9 cellular contexts compared by ENCODE assay signal in genomic region chr10:102226542-102226870, GRCh38. TPM values are rescaled to one million over a fixed set of nuclear protein-coding genes. Genes with fewer than 3 reads are reported as not detected.
A peak's percentile ranks its signal among the peaks of the same experiment; 100 is the strongest.
DNase-seq lines count a peak whose midpoint lies in the region; ATAC-seq, FAIRE-seq and TF ChIP-seq lines count a peak whose summit lies in the region.
"Had no signal": no experiment of that assay in that cellular context is flagged by ENCODE, and none has a peak within 500 bp of the region (broad histone marks: within the 10 kb centered on the region; RNA-seq: fewer than 3 reads in every experiment).

No MANE protein-coding gene starts in this region.

- ATAC-seq in stimulated activated effector memory CD8-positive, alpha-beta T cell treated with anti-CD3 and anti-CD28 coated beads, Interleukin-12 subunit alpha, Interleukin-12 subunit beta, amount 100 ng/mL, for 72 hours = no peak
- ATAC-seq in GM18907 (IDR thresholded peaks at IDR 0.05; ENCODE audit: unreplicated experiment) = no peak

- H3K27me3 Mint-ChIP-seq in T-helper 1 cell treated with Interleukin-12 subunit alpha and Interleukin-12 subunit beta and Interleukin-4 antibody, amounts not matched to agents 30 μg/mL and 1 μg/mL, for 36 hours (ENCODE audit: low read depth) = peaks cover 54% of the 10 kb centered on the region
- peaks cover 40% of the 10 kb centered on the region for H3K27me3 Mint-ChIP-seq in activated CD4-positive, alpha-beta memory T cell treated with anti-CD3 and anti-CD28 coated beads for 36 hours
- peaks cover 28% of the 10 kb centered on the region for H3K27me3 Mint-ChIP-seq in glutamatergic neuron (ENCODE audit: unreplicated experiment)

- TF ChIP-seq CTCF in glutamatergic neuron (IDR thresholded peaks at IDR 0.05; ENCODE audit: partially characterized antibody, unreplicated experiment) = no peak
- TF ChIP-seq CTCF in D721Med (IDR thresholded peaks at IDR 0.05; ENCODE audit: insufficient read depth, missing control alignments) = no peak

- H3K4me1 Mint-ChIP-seq in T-helper 1 cell treated with Interleukin-12 subunit alpha and Interleukin-12 subunit beta and Interleukin-4 antibody, amounts not matched to agents 30 μg/mL and 1 μg/mL, for 36 hours (ENCODE audit: low read depth) = peaks cover 19% of the 10 kb centered on the region
- peaks cover 13% of the 10 kb centered on the region for H3K4me1 Mint-ChIP-seq in activated CD4-positive, alpha-beta memory T cell treated with anti-CD3 and anti-CD28 coated beads for 36 hours (ENCODE audit: low read depth)
- H3K4me1 Mint-ChIP-seq in glutamatergic neuron (ENCODE audit: low read depth, unreplicated experiment) = no peaks in the 10 kb centered on the region
- H3K4me1 Mint-ChIP-seq in stimulated activated effector memory CD8-positive, alpha-beta T cell treated with anti-CD3 and anti-CD28 coated beads, Interleukin-12 subunit alpha, Interleukin-12 subunit beta, amount 100 ng/mL, for 72 hours = peaks cover 41% of the 10 kb centered on the region

- POLR2A ChIA-PET in activated CD4-positive, alpha-beta memory T cell treated with anti-CD3 and anti-CD28 coated beads for 36 hours (lab: Charles Lee) = interaction anchor here (2.0 kb wide), 1 partner anchor 167 kb away, joined by 7 read pairs; no protein-coding TSS in a partner anchor

- CTCF ChIA-PET in activated CD4-positive, alpha-beta memory T cell treated with anti-CD3 and anti-CD28 coated beads for 36 hours (lab: Charles Lee) = interaction anchor here (0.6 to 19.9 kb wide), 13 partner anchors 8 to 253 kb away, joined by 3 to 1053 read pairs (median 3); partner anchors contain the start of genes GBF1 and NFKB2

- H3K4me3 Mint-ChIP-seq in T-helper 1 cell treated with Interleukin-12 subunit alpha and Interleukin-12 subunit beta and Interleukin-4 antibody, amounts not matched to agents 30 μg/mL and 1 μg/mL, for 36 hours = peak overlapping the region; percentile 79
- peak overlapping the region; percentile 47 for H3K4me3 Mint-ChIP-seq in activated CD4-positive, alpha-beta memory T cell treated with anti-CD3 and anti-CD28 coated beads for 36 hours
- peak overlapping the region; percentile 78 for H3K4me3 Mint-ChIP-seq in glutamatergic neuron (ENCODE audit: unreplicated experiment)
- H3K4me3 Mint-ChIP-seq in stimulated activated effector memory CD8-positive, alpha-beta T cell treated with anti-CD3 and anti-CD28 coated beads, Interleukin-12 subunit alpha, Interleukin-12 subunit beta, amount 100 ng/mL, for 72 hours = peak overlapping the region; percentile 63

- no peaks in the 10 kb centered on the region for H3K36me3 Mint-ChIP-seq in T-helper 1 cell treated with Interleukin-12 subunit alpha and Interleukin-12 subunit beta and Interleukin-4 antibody, amounts not matched to agents 30 μg/mL and 1 μg/mL, for 36 hours (ENCODE audit: low read depth)
- H3K36me3 Mint-ChIP-seq in activated CD4-positive, alpha-beta memory T cell treated with anti-CD3 and anti-CD28 coated beads for 36 hours = no peaks in the 10 kb centered on the region
- H3K36me3 Mint-ChIP-seq in glutamatergic neuron (ENCODE audit: unreplicated experiment) = no peaks in the 10 kb centered on the region
- H3K36me3 Mint-ChIP-seq in stimulated activated effector memory CD8-positive, alpha-beta T cell treated with anti-CD3 and anti-CD28 coated beads, Interleukin-12 subunit alpha, Interleukin-12 subunit beta, amount 100 ng/mL, for 72 hours = no peaks in the 10 kb centered on the region

- no peak for FAIRE-seq in D721Med (lab: Jason Lieb, UNC)
- FAIRE-seq: A204.1 had no signal

- no peak overlapping the region for H3K27ac Mint-ChIP-seq in T-helper 1 cell treated with Interleukin-12 subunit alpha and Interleukin-12 subunit beta and Interleukin-4 antibody, amounts not matched to agents 30 μg/mL and 1 μg/mL, for 36 hours
- no peak overlapping the region for H3K27ac Mint-ChIP-seq in activated CD4-positive, alpha-beta memory T cell treated with anti-CD3 and anti-CD28 coated beads for 36 hours
- H3K27ac Mint-ChIP-seq in glutamatergic neuron (ENCODE audit: unreplicated experiment) = no peak overlapping the region
- no peak overlapping the region for H3K27ac Mint-ChIP-seq in stimulated activated effector memory CD8-positive, alpha-beta T cell treated with anti-CD3 and anti-CD28 coated beads, Interleukin-12 subunit alpha, Interleukin-12 subunit beta, amount 100 ng/mL, for 72 hours

- no peaks in the 10 kb centered on the region for H3K9me3 Mint-ChIP-seq in T-helper 1 cell treated with Interleukin-12 subunit alpha and Interleukin-12 subunit beta and Interleukin-4 antibody, amounts not matched to agents 30 μg/mL and 1 μg/mL, for 36 hours
- H3K9me3 Mint-ChIP-seq in activated CD4-positive, alpha-beta memory T cell treated with anti-CD3 and anti-CD28 coated beads for 36 hours = no peaks in the 10 kb centered on the region
- H3K9me3 Mint-ChIP-seq in glutamatergic neuron (ENCODE audit: unreplicated experiment) = peaks cover 3% of the 10 kb centered on the region
- no peaks in the 10 kb centered on the region for H3K9me3 Mint-ChIP-seq in stimulated activated effector memory CD8-positive, alpha-beta T cell treated with anti-CD3 and anti-CD28 coated beads, Interleukin-12 subunit alpha, Interleukin-12 subunit beta, amount 100 ng/mL, for 72 hours

- no peak for DNase-seq in T-helper 1 cell
- DNase-seq in activated CD4-positive, alpha-beta memory T cell treated with anti-CD3 and anti-CD28 coated beads for 36 hours = no peak
- no peak for DNase-seq in glutamatergic neuron
- DNase-seq in stimulated activated effector memory CD8-positive, alpha-beta T cell treated with anti-CD3 and anti-CD28 coated beads, Interleukin-12 subunit alpha, Interleukin-12 subunit beta, amount 100 ng/mL, for 72 hours (ENCODE audit: low spot score in 2 of 2) = no peak
- DNase-seq in D721Med (ENCODE audit: insufficient read length, low spot score) = no peak
- DNase-seq in SHP77 treated with DMSO at 0.1 percent for 48 hours (lab: John Stamatoyannopoulos, UW) = no peak

- intact Hi-C loops in activated CD4-positive, alpha-beta memory T cell treated with anti-CD3 and anti-CD28 coated beads for 36 hours (cut with micrococcal nuclease) = loop anchor here (5.0 kb wide), 1 partner anchor 356 kb away; no protein-coding TSS in a partner anchor

RNA-seq across cellular contexts. Expression of gene ELOVL3, which starts 0.4 kb away (rescaled TPM):
- under 1 TPM; 0.21 to 0.56 TPM for total RNA-seq in activated CD4-positive, alpha-beta memory T cell treated with anti-CD3 and anti-CD28 coated beads for 36 hours
- not detected for total RNA-seq in glutamatergic neuron (ENCODE audit: unreplicated experiment)

RNA-seq across cellular contexts. Expression of gene PITX3, which starts 14.8 kb away (rescaled TPM):
- 1 to 10 TPM; 1.1 to 1.4 TPM for total RNA-seq in activated CD4-positive, alpha-beta memory T cell treated with anti-CD3 and anti-CD28 coated beads for 36 hours
- total RNA-seq in glutamatergic neuron (ENCODE audit: unreplicated experiment) = not detected

RNA-seq across cellular contexts. Expression of gene GBF1, which starts 18.8 kb away (rescaled TPM):
- 10 to 100 TPM; 42.2 to 44.0 TPM for total RNA-seq in activated CD4-positive, alpha-beta memory T cell treated with anti-CD3 and anti-CD28 coated beads for 36 hours
- total RNA-seq in glutamatergic neuron (ENCODE audit: unreplicated experiment) = 71.6 TPM
